In genomic region chr2:201872576-201872975, GRCh38 we compare ENCODE assay signal across 16 cellular contexts.
"Had no signal": no experiment of that assay in that cellular context is flagged by ENCODE, and none has a peak within 500 bp of the region (broad histone marks: within the 10 kb centered on the region; RNA-seq: fewer than 3 reads in every experiment).

No MANE protein-coding gene starts in this region.

- DNase-seq: activated B cell treated with CpG ODN at 0.5 μM for 24 hours; activated CD4-positive, alpha-beta T cell treated with anti-CD3 and anti-CD28 coated beads, Interleukin-2, amount 50 U/mL, for 1 hour; activated naive CD4-positive, alpha-beta T cell treated with anti-CD3 and anti-CD28 coated beads, Interleukin-2, amount 10 ng/mL, durations not matched to agents 7 days and 5 days; activated T-cell treated with anti-CD3 and anti-CD28 coated beads for 4 hours; adrenal gland; brain microvascular endothelial cell; heart right ventricle; left ventricle myocardium superior; naive B cell; occipital lobe; stimulated activated CD4-positive, alpha-beta T cell treated with anti-CD3 and anti-CD28 coated beads, Interleukin-4, amount 100 ng/mL, for 24 hours; stimulated activated naive CD8-positive, alpha-beta T cell treated with anti-CD3 and anti-CD28 coated beads, Interleukin-15, amount 100 ng/mL, for 72 hours had no signal

- H3K27me3 ChIP-seq: adrenal gland, brain microvascular endothelial cell had no signal

- H3K9me3 ChIP-seq: adrenal gland, heart right ventricle had no signal

- H3K36me3 ChIP-seq: adrenal gland, brain microvascular endothelial cell, heart right ventricle had no signal

- ATAC-seq: heart right ventricle; left ventricle myocardium superior; stimulated activated naive CD8-positive, alpha-beta T cell treated with anti-CD3 and anti-CD28 coated beads, Interleukin-15, amount 100 ng/mL, for 72 hours had no signal

- H3K27ac ChIP-seq: adrenal gland, brain microvascular endothelial cell, heart right ventricle, SK-N-MC had no signal

- H3K4me3 ChIP-seq: adrenal gland, heart right ventricle, SK-N-MC had no signal

- FAIRE-seq: endothelial cell of umbilical vein, frontal cortex, keratinocyte had no signal

- H3K4me1 ChIP-seq: adrenal gland had no signal
